ENCODE assay signal across 34 cellular contexts in genomic region chr2:214781226-214781625, GRCh38.
"Had no signal": no experiment of that assay in that cellular context is flagged by ENCODE, and none has a peak within 500 bp of the region (broad histone marks: within the 10 kb centered on the region; RNA-seq: fewer than 3 reads in every experiment).

No MANE protein-coding gene starts in this region.

- DNase-seq: activated B cell treated with CpG ODN at 0.5 μM for 24 hours; activated CD4-positive, alpha-beta T cell treated with anti-CD3 and anti-CD28 coated beads for 48 hours; activated CD4-positive, alpha-beta T cell treated with anti-CD3 and anti-CD28 coated beads, Interleukin-2, amount 50 U/mL, for 1 hour; activated CD4-positive, alpha-beta T cell treated with anti-CD3 and anti-CD28 coated beads, Interleukin-2, amount 50 U/mL, for 48 hours; activated CD8-positive, alpha-beta memory T cell treated with anti-CD3 and anti-CD28 coated beads for 24 hours; activated CD8-positive, alpha-beta T cell treated with anti-CD3 and anti-CD28 coated beads for 36 hours; activated effector memory CD4-positive, alpha-beta T cell treated with Interleukin-2 at 50 U/mL for 16 hours; activated gamma-delta T cell treated with Interleukin-2 at 50 U/mL for 16 hours; activated naive CD4-positive, alpha-beta T cell treated with anti-CD3 and anti-CD28 coated beads, Interleukin-2, amount 50 U/mL, for 16 hours; activated naive CD4-positive, alpha-beta T cell treated with Interleukin-2 at 50 U/mL for 16 hours; activated T-cell treated with anti-CD3 and anti-CD28 coated beads, Interleukin-2, amount 50 U/mL, for 4 hours; amniotic stem cell; anterior cingulate cortex; brain microvascular endothelial cell; dorsolateral prefrontal cortex; effector memory CD4-positive, alpha-beta T cell; endodermal cell; erythroblast; foreskin melanocyte; T-helper 1 cell; T-helper 17 cell; T1000; WERI-Rb-1 had no signal

- H3K4me3 Mint-ChIP-seq: activated B cell treated with CpG ODN at 0.5 μM for 24 hours; activated CD8-positive, alpha-beta T cell treated with anti-CD3 and anti-CD28 coated beads for 36 hours; activated naive CD8-positive, alpha-beta T cell; activated T-cell treated with anti-CD3 and anti-CD28 coated beads, Interleukin-2, amount 50 U/mL, for 4 hours; activated T-helper 17 cell treated with anti-CD3 and anti-CD28 coated beads, Interleukin-2, amount 50 U/mL, for 72 hours; central memory CD8-positive, alpha-beta T cell; dendritic cell treated with granulocyte-macrophage colony-stimulating factor and Interleukin-4, amounts not matched to agents 40 ng/mL and 50 ng/mL, for 4 days; endodermal cell; T-helper 17 cell; T-helper 2 cell treated with Interferon-gamma antibody and Interleukin-4, amounts not matched to agents 5 μg/mL and 100 μg/mL, for 36 hours had no signal

- H3K4me3 ChIP-seq: coronary artery, dorsolateral prefrontal cortex, esophagus muscularis mucosa, gastroesophageal sphincter had no signal

- H3K36me3 ChIP-seq: brain microvascular endothelial cell had no signal

- H3K4me1 ChIP-seq: esophagus muscularis mucosa, gastroesophageal sphincter had no signal

- ATAC-seq: activated CD4-positive, CD25-positive, alpha-beta regulatory T cell treated with anti-CD3 and anti-CD28 coated beads, Interleukin-2, amount 50 U/mL, for 24 hours; activated CD8-positive, alpha-beta T cell treated with anti-CD3 and anti-CD28 coated beads for 36 hours; activated T-cell treated with anti-CD3 and anti-CD28 coated beads, Interleukin-2, amount 50 U/mL, for 4 hours; activated T-helper 17 cell treated with anti-CD3 and anti-CD28 coated beads, Interleukin-2, amount 50 U/mL, for 72 hours; gastroesophageal sphincter; T-helper 17 cell had no signal

- H3K9me3 Mint-ChIP-seq: central memory CD8-positive, alpha-beta T cell had no signal

- H3K4me1 Mint-ChIP-seq: activated B cell treated with CpG ODN at 0.5 μM for 24 hours; activated T-helper 17 cell treated with anti-CD3 and anti-CD28 coated beads, Interleukin-2, amount 50 U/mL, for 72 hours; central memory CD8-positive, alpha-beta T cell; T-helper 17 cell had no signal

- FAIRE-seq: astrocyte, bronchial epithelial cell had no signal

- H3K27ac ChIP-seq: brain microvascular endothelial cell, coronary artery, dorsolateral prefrontal cortex, esophagus muscularis mucosa, gastroesophageal sphincter, WERI-Rb-1 had no signal

- H3K27ac Mint-ChIP-seq: activated B cell treated with CpG ODN at 0.5 μM for 24 hours; activated CD8-positive, alpha-beta T cell treated with anti-CD3 and anti-CD28 coated beads for 36 hours; activated naive CD8-positive, alpha-beta T cell; activated T-helper 17 cell treated with anti-CD3 and anti-CD28 coated beads, Interleukin-2, amount 50 U/mL, for 72 hours; dendritic cell treated with granulocyte-macrophage colony-stimulating factor and Interleukin-4, amounts not matched to agents 40 ng/mL and 50 ng/mL, for 4 days; endodermal cell; T-helper 17 cell; T-helper 2 cell treated with Interferon-gamma antibody and Interleukin-4, amounts not matched to agents 5 μg/mL and 100 μg/mL, for 36 hours had no signal

- H3K27me3 Mint-ChIP-seq: activated B cell treated with CpG ODN at 0.5 μM for 24 hours; activated CD8-positive, alpha-beta T cell treated with anti-CD3 and anti-CD28 coated beads for 36 hours; activated naive CD8-positive, alpha-beta T cell; activated T-helper 17 cell treated with anti-CD3 and anti-CD28 coated beads, Interleukin-2, amount 50 U/mL, for 72 hours; central memory CD8-positive, alpha-beta T cell; dendritic cell treated with granulocyte-macrophage colony-stimulating factor and Interleukin-4, amounts not matched to agents 40 ng/mL and 50 ng/mL, for 4 days; T-helper 17 cell had no signal

- H3K27me3 ChIP-seq: brain microvascular endothelial cell, dorsolateral prefrontal cortex, esophagus muscularis mucosa, gastroesophageal sphincter had no signal
